ENCODE assay signal across 8 cellular contexts in genomic region chr14:30621954-30622830, GRCh38. TPM values are rescaled to one million over a fixed set of nuclear protein-coding genes. Genes with fewer than 3 reads are reported as not detected.
DNase-seq lines count a peak whose midpoint lies in the region; ATAC-seq and TF ChIP-seq lines count a peak whose summit lies in the region.

Gene SCFD1 (plus strand): TSS chr14:30622319. CDS start chr14:30622339, 20 bp downstream.

- POLR2A ChIA-PET in activated CD4-positive, alpha-beta T cell treated with anti-CD3 and anti-CD28 coated beads for 36 hours (lab: Charles Lee) = interaction anchor here (0.6 kb wide), 2 partner anchors 355 to 529 kb away, joined by 3 to 12 read pairs; no protein-coding TSS in a partner anchor

- no peaks in the 10 kb centered on the region for H3K27me3 Mint-ChIP-seq in activated CD4-positive, alpha-beta T cell treated with anti-CD3 and anti-CD28 coated beads for 36 hours

- peak; percentile 96 for DNase-seq in AG20443 (ENCODE audit: low spot score)
- peak; percentile 93 for DNase-seq in NCI-H510A treated with DMSO at 0.1 percent for 48 hours (lab: John Stamatoyannopoulos, UW)
- DNase-seq in activated CD4-positive, alpha-beta T cell treated with anti-CD3 and anti-CD28 coated beads for 36 hours = peak; percentile 97
- peak; percentile 91 for DNase-seq in choroid plexus epithelial cell (ENCODE audit: low read depth)
- DNase-seq in kidney epithelial cell (ENCODE audit: low read depth) = peak; percentile 69
- DNase-seq in stimulated activated CD4-positive, alpha-beta T cell treated with anti-CD3 and anti-CD28 coated beads, Interleukin-1b, Interleukin-23, amount 100 ng/mL, for 1 hour (ENCODE audit: low read depth in 2 of 2) = peak; percentile 73 to 86

- peaks cover 13% of the 10 kb centered on the region for H3K36me3 Mint-ChIP-seq in activated CD4-positive, alpha-beta T cell treated with anti-CD3 and anti-CD28 coated beads for 36 hours (ENCODE audit: low read depth)

- H3K4me3 ChIP-seq in choroid plexus epithelial cell (ENCODE audit: low read depth, low read length) (peak within 1 kb of the TSS; percentile 82), kidney epithelial cell (ENCODE audit: low read depth, low read length) (peak within 1 kb of the TSS; percentile 84)

- H3K27ac Mint-ChIP-seq in activated CD4-positive, alpha-beta T cell treated with anti-CD3 and anti-CD28 coated beads for 36 hours = peak within 1 kb of the TSS; percentile 90

- peak within 1 kb of the TSS; percentile 78 for H3K4me3 Mint-ChIP-seq in activated CD4-positive, alpha-beta T cell treated with anti-CD3 and anti-CD28 coated beads for 36 hours

- no peaks in the 10 kb centered on the region for H3K9me3 Mint-ChIP-seq in activated CD4-positive, alpha-beta T cell treated with anti-CD3 and anti-CD28 coated beads for 36 hours (ENCODE audit: low read depth)

- TF ChIP-seq POLR2A in GM19099 (IDR thresholded peaks at IDR 0.05; ENCODE audit: extremely low read depth, insufficient read length, low read depth) = peak; percentile 97

- H3K4me1 Mint-ChIP-seq in activated CD4-positive, alpha-beta T cell treated with anti-CD3 and anti-CD28 coated beads for 36 hours = peaks cover 39% of the 10 kb centered on the region

- H3K27me3 ChIP-seq in kidney epithelial cell (ENCODE audit: control insufficient read depth, insufficient read depth, low read length) = no peaks in the 10 kb centered on the region

- no peaks in the 10 kb centered on the region for H3K36me3 ChIP-seq in kidney epithelial cell (ENCODE audit: control insufficient read depth, insufficient read depth, low read length)

- intact Hi-C loops in activated CD4-positive, alpha-beta T cell treated with anti-CD3 and anti-CD28 coated beads for 36 hours (cut with DNase I, micrococcal nuclease) = loop anchor here (1.0 to 10.0 kb wide), 8 partner anchors 63 to 1581 kb away; partner anchors contain the start of genes STRN3 (in 2 of the 2), AP4S1 (in 1 of the 2), ARHGAP5 (in 1 of the 2) and DTD2 (in 1 of the 2)

- TF ChIP-seq CTCF in choroid plexus epithelial cell (conservative IDR thresholded peaks at IDR 0.05; ENCODE audit: low read depth, low read length) = no peak
- no peak for TF ChIP-seq CTCF in kidney epithelial cell (IDR thresholded peaks at IDR 0.05; ENCODE audit: insufficient read depth, low read length, poor library complexity, severe bottlenecking)

- ATAC-seq in HG03432 (IDR thresholded peaks at IDR 0.05; ENCODE audit: unreplicated experiment) = peak; percentile 95
- peak; percentile 98 for ATAC-seq in activated CD4-positive, alpha-beta T cell treated with anti-CD3 and anti-CD28 coated beads for 36 hours

- CTCF ChIA-PET in activated CD4-positive, alpha-beta T cell treated with anti-CD3 and anti-CD28 coated beads for 36 hours (lab: Charles Lee) = interaction anchor here (0.7 to 1.6 kb wide), 5 partner anchors 11 to 547 kb away, joined by 3 to 6 read pairs (median 4); no protein-coding TSS in a partner anchor

RNA-seq across cellular contexts. Expression of gene SCFD1, which starts in this region (rescaled TPM):
- 10 to 100 TPM; 47.5 to 55.3 TPM for total RNA-seq in activated CD4-positive, alpha-beta T cell treated with anti-CD3 and anti-CD28 coated beads for 36 hours
- total RNA-seq in kidney epithelial cell = 32.8 and 41.7 TPM in 2 replicates

Comparison
In these comparisons a context has a peak if more than half of its experiments do, and no peak if none do; other contexts are left out.
1. Peak in every context shown above with its lines: DNase-seq, ATAC-seq and H3K4me3 ChIP-seq.